16 cellular contexts compared by ENCODE assay signal in genomic region chr4:15765306-15765705, GRCh38. TPM values are rescaled to one million over a fixed set of nuclear protein-coding genes. Genes with fewer than 3 reads are reported as not detected.
DNase-seq lines count a peak whose midpoint lies in the region; ATAC-seq and TF ChIP-seq lines count a peak whose summit lies in the region.
"Had no signal": no experiment of that assay in that cellular context is flagged by ENCODE, and none has a peak within 500 bp of the region (broad histone marks: within the 10 kb centered on the region; RNA-seq: fewer than 3 reads in every experiment).

No MANE protein-coding gene starts in this region.

- no peaks in the 10 kb centered on the region for H3K9me3 Mint-ChIP-seq in activated CD8-positive, alpha-beta memory T cell treated with anti-CD3 and anti-CD28 coated beads, Interleukin-2, amount 10 ng/mL, durations not matched to agents 7 days and 5 days (ENCODE audit: low read depth)
- peaks cover 5% of the 10 kb centered on the region for H3K9me3 Mint-ChIP-seq in natural killer cell treated with Interleukin-12 subunit alpha and Interleukin-12 subunit beta and Interleukin-15 and Interleukin-18, amount 100 ng/mL, for 72 hours
- H3K9me3 Mint-ChIP-seq: central memory CD8-positive, alpha-beta T cell; stimulated activated memory B cell treated with anti-CD40 and anti-IgM and Interleukin-4, amounts not matched to agents 10 μg/mL and 1 μg/mL and 100 μg/mL, for 72 hours had no signal

- POLR2A ChIA-PET in GM10248 (lab: Yijun Ruan, JAX), result no interaction called here

- no peak overlapping the region for H3K4me3 ChIP-seq in Jurkat, Clone E6-1 (ENCODE audit: low read length)

- no peak overlapping the region for H3K4me3 Mint-ChIP-seq in activated CD8-positive, alpha-beta memory T cell treated with anti-CD3 and anti-CD28 coated beads, Interleukin-2, amount 10 ng/mL, durations not matched to agents 7 days and 5 days
- peak overlapping the region; percentile 47 for H3K4me3 Mint-ChIP-seq in natural killer cell treated with Interleukin-12 subunit alpha and Interleukin-12 subunit beta and Interleukin-15 and Interleukin-18, amount 100 ng/mL, for 72 hours
- H3K4me3 Mint-ChIP-seq: stimulated activated memory B cell treated with anti-CD40 and anti-IgM and Interleukin-4, amounts not matched to agents 10 μg/mL and 1 μg/mL and 100 μg/mL, for 72 hours had no signal

- H3K27ac Mint-ChIP-seq in activated CD8-positive, alpha-beta memory T cell treated with anti-CD3 and anti-CD28 coated beads, Interleukin-2, amount 10 ng/mL, durations not matched to agents 7 days and 5 days, result peak overlapping the region; percentile 92
- peak overlapping the region; percentile 19 to 54 for H3K27ac Mint-ChIP-seq in natural killer cell treated with Interleukin-12 subunit alpha and Interleukin-12 subunit beta and Interleukin-15 and Interleukin-18, amount 100 ng/mL, for 72 hours
- H3K27ac Mint-ChIP-seq: stimulated activated memory B cell treated with anti-CD40 and anti-IgM and Interleukin-4, amounts not matched to agents 10 μg/mL and 1 μg/mL and 100 μg/mL, for 72 hours had no signal

- peak overlapping the region; percentile 88 for H3K27ac ChIP-seq in VCaP
- H3K27ac ChIP-seq: foreskin keratinocyte had no signal

- TF ChIP-seq CTCF in VCaP (conservative IDR thresholded peaks at IDR 0.05), result no peak
- no peak for TF ChIP-seq CTCF in GM10248 (IDR thresholded peaks at IDR 0.05; ENCODE audit: control extremely low read depth, extremely low read depth, low read depth, missing control alignments)

- peaks cover 31% of the 10 kb centered on the region for H3K36me3 Mint-ChIP-seq in activated CD8-positive, alpha-beta memory T cell treated with anti-CD3 and anti-CD28 coated beads, Interleukin-2, amount 10 ng/mL, durations not matched to agents 7 days and 5 days
- H3K36me3 Mint-ChIP-seq in natural killer cell treated with Interleukin-12 subunit alpha and Interleukin-12 subunit beta and Interleukin-15 and Interleukin-18, amount 100 ng/mL, for 72 hours, result peaks cover 7% of the 10 kb centered on the region
- H3K36me3 Mint-ChIP-seq: stimulated activated memory B cell treated with anti-CD40 and anti-IgM and Interleukin-4, amounts not matched to agents 10 μg/mL and 1 μg/mL and 100 μg/mL, for 72 hours had no signal

- CTCF ChIA-PET in activated CD8-positive, alpha-beta memory T cell treated with anti-CD3 and anti-CD28 coated beads, Interleukin-2, amount 10 ng/mL, durations not matched to agents 7 days and 5 days (lab: Charles Lee), result interaction anchor here (1.7 to 10.1 kb wide), 2 partner anchors 10 kb away, joined by 6 to 146 read pairs; no protein-coding TSS in a partner anchor
- CTCF ChIA-PET in GM10248 (lab: Yijun Ruan, JAX), result interaction anchor here (1.3 to 2.3 kb wide), 3 partner anchors 8 to 41 kb away, joined by 3 to 14 read pairs (median 7); no protein-coding TSS in a partner anchor

- no peak for ATAC-seq in activated CD8-positive, alpha-beta memory T cell treated with anti-CD3 and anti-CD28 coated beads, Interleukin-2, amount 10 ng/mL, durations not matched to agents 7 days and 5 days
- ATAC-seq in natural killer cell treated with Interleukin-12 subunit alpha and Interleukin-12 subunit beta and Interleukin-15 and Interleukin-18, amount 100 ng/mL, for 72 hours, result no peak
- ATAC-seq: foreskin keratinocyte, left lobe of liver had no signal

- peaks cover 64% of the 10 kb centered on the region for H3K4me1 Mint-ChIP-seq in activated CD8-positive, alpha-beta memory T cell treated with anti-CD3 and anti-CD28 coated beads, Interleukin-2, amount 10 ng/mL, durations not matched to agents 7 days and 5 days
- peaks cover 49 to 58% of the 10 kb centered on the region in 2 donors for H3K4me1 Mint-ChIP-seq in natural killer cell treated with Interleukin-12 subunit alpha and Interleukin-12 subunit beta and Interleukin-15 and Interleukin-18, amount 100 ng/mL, for 72 hours (ENCODE audit: low read depth in 2 of 2)

- DNase-seq in activated CD8-positive, alpha-beta memory T cell treated with anti-CD3 and anti-CD28 coated beads, Interleukin-2, amount 10 ng/mL, durations not matched to agents 7 days and 5 days, result no peak
- no peak for DNase-seq in activated CD8-positive, alpha-beta memory T cell treated with anti-CD3 and anti-CD28 coated beads for 24 hours
- peak; percentile 89 for DNase-seq in Jurkat, Clone E6-1 (ENCODE audit: low read depth, low spot score)
- no peak for DNase-seq in natural killer cell treated with Interleukin-12 subunit alpha and Interleukin-12 subunit beta and Interleukin-15 and Interleukin-18, amount 100 ng/mL, for 72 hours (ENCODE audit: low spot score)
- DNase-seq in GM10248 (ENCODE audit: extremely low spot score) (no peak), HPDE6-E6E7 (ENCODE audit: extremely low spot score) (no peak)
- no peak for DNase-seq in central memory CD4-positive, alpha-beta T cell
- DNase-seq: activated CD8-positive, alpha-beta memory T cell treated with anti-CD3 and anti-CD28 coated beads, Interleukin-2, amount 50 U/mL, for 4 hours; foreskin keratinocyte; NCI-H1105 treated with DMSO at 0.1 percent for 48 hours; SHP77 had no signal

- H3K27me3 Mint-ChIP-seq in activated CD8-positive, alpha-beta memory T cell treated with anti-CD3 and anti-CD28 coated beads, Interleukin-2, amount 10 ng/mL, durations not matched to agents 7 days and 5 days, result no peaks in the 10 kb centered on the region
- no peaks in the 10 kb centered on the region for H3K27me3 Mint-ChIP-seq in natural killer cell treated with Interleukin-12 subunit alpha and Interleukin-12 subunit beta and Interleukin-15 and Interleukin-18, amount 100 ng/mL, for 72 hours
- H3K27me3 Mint-ChIP-seq: central memory CD8-positive, alpha-beta T cell had no signal

RNA-seq across cellular contexts. Expression of gene CD38, which starts 12.8 kb away (rescaled TPM):
- total RNA-seq in activated CD8-positive, alpha-beta memory T cell treated with anti-CD3 and anti-CD28 coated beads, Interleukin-2, amount 10 ng/mL, durations not matched to agents 7 days and 5 days, result 100 to 1,000 TPM; 151 to 179 TPM
- polyA plus RNA-seq in Jurkat, Clone E6-1 (2012; ENCODE audit: insufficient read depth, insufficient read length), result 24.4 TPM
- total RNA-seq in natural killer cell treated with Interleukin-12 subunit alpha and Interleukin-12 subunit beta and Interleukin-15 and Interleukin-18, amount 100 ng/mL, for 72 hours, result 100 to 1,000 TPM in 1 of 2 donors, 10 to 100 TPM in 1; 94.7 to 179 TPM
- total RNA-seq: A673, foreskin keratinocyte had no signal
- polyA plus RNA-seq: foreskin keratinocyte had no signal
